Comparison of ENCODE assay signal across 20 cellular contexts in genomic region chr5:22901885-22902284, GRCh38. TPM values are rescaled to one million over a fixed set of nuclear protein-coding genes. Genes with fewer than 3 reads are reported as not detected.
DNase-seq lines count a peak whose midpoint lies in the region; ATAC-seq and TF ChIP-seq lines count a peak whose summit lies in the region.
"Had no signal": no experiment of that assay in that cellular context is flagged by ENCODE, and none has a peak within 500 bp of the region (broad histone marks: within the 10 kb centered on the region; RNA-seq: fewer than 3 reads in every experiment).

No MANE protein-coding gene starts in this region.

- no peak overlapping the region for H3K4me3 ChIP-seq in RWPE2 (ENCODE audit: severe bottlenecking)
- no peak overlapping the region for H3K4me3 ChIP-seq in gastroesophageal sphincter
- H3K4me3 ChIP-seq in neuronal stem cell (ENCODE audit: low read length in 2 of 2) = no peak overlapping the region
- H3K4me3 ChIP-seq in transverse colon = no peak overlapping the region
- H3K4me3 ChIP-seq: HAP-1 had no signal

- no peaks in the 10 kb centered on the region for H3K79me1 ChIP-seq in neuronal stem cell (ENCODE audit: low read depth, low read length)

- H2AFZ ChIP-seq in neuronal stem cell (ENCODE audit: low read length) = peak overlapping the region; percentile 11

- peak overlapping the region; percentile 43 for H4K8ac ChIP-seq in neuronal stem cell (ENCODE audit: low read depth, low read length)

- H2BK12ac ChIP-seq in neuronal stem cell (ENCODE audit: low read length) = peak overlapping the region; percentile 0

- no peaks in the 10 kb centered on the region for H3K9me3 Mint-ChIP-seq in stimulated activated memory B cell treated with anti-CD40 and anti-IgM and Interleukin-4, amounts not matched to agents 10 μg/mL and 1 μg/mL and 100 μg/mL, for 72 hours
- peaks cover 4% of the 10 kb centered on the region for H3K9me3 Mint-ChIP-seq in activated T-helper 17 cell treated with anti-CD3 and anti-CD28 coated beads, Interleukin-2, amount 50 U/mL, for 72 hours

- DNase-seq in RWPE2 (ENCODE audit: low spot score) (peak; percentile 41), neuronal stem cell (ENCODE audit: low spot score) (no peak), GF-D8 (lab: John Stamatoyannopoulos, UW) (no peak), transverse colon (no peak)
- DNase-seq: BE2C; C1 segment of cervical spinal cord; CD4-positive, CD25-positive, alpha-beta regulatory T cell; CD8-positive, alpha-beta memory T cell; COR-L47; DMS 273 treated with DMSO at 0.1 percent for 48 hours; DMS53; DND-41; EL had no signal

- H2AK5ac ChIP-seq in neuronal stem cell (ENCODE audit: low read depth, low read length) = no peak overlapping the region

- H2BK15ac ChIP-seq in neuronal stem cell (ENCODE audit: low read length) = no peak overlapping the region

- H3K23ac ChIP-seq in neuronal stem cell (ENCODE audit: low read depth, low read length, poor library complexity) = no peak overlapping the region

- no peak overlapping the region for H3K27ac ChIP-seq in RWPE2 (ENCODE audit: poor library complexity, severe bottlenecking)
- H3K27ac ChIP-seq in gastroesophageal sphincter = no peak overlapping the region
- no peak overlapping the region for H3K27ac ChIP-seq in neuronal stem cell (replicated peaks; ENCODE audit: low read length)
- no peak overlapping the region for H3K27ac ChIP-seq in transverse colon

- no peak overlapping the region for H3K27ac Mint-ChIP-seq in stimulated activated memory B cell treated with anti-CD40 and anti-IgM and Interleukin-4, amounts not matched to agents 10 μg/mL and 1 μg/mL and 100 μg/mL, for 72 hours
- no peak overlapping the region for H3K27ac Mint-ChIP-seq in activated T-helper 17 cell treated with anti-CD3 and anti-CD28 coated beads, Interleukin-2, amount 50 U/mL, for 72 hours
- H3K27ac Mint-ChIP-seq: CD4-positive, CD25-positive, alpha-beta regulatory T cell; CD8-positive, alpha-beta memory T cell; IgD-negative memory B cell had no signal

- H3K4me3 Mint-ChIP-seq in stimulated activated memory B cell treated with anti-CD40 and anti-IgM and Interleukin-4, amounts not matched to agents 10 μg/mL and 1 μg/mL and 100 μg/mL, for 72 hours = no peak overlapping the region
- no peak overlapping the region for H3K4me3 Mint-ChIP-seq in activated T-helper 17 cell treated with anti-CD3 and anti-CD28 coated beads, Interleukin-2, amount 50 U/mL, for 72 hours
- H3K4me3 Mint-ChIP-seq: CD4-positive, CD25-positive, alpha-beta regulatory T cell; CD8-positive, alpha-beta memory T cell; IgD-negative memory B cell had no signal

- no peaks in the 10 kb centered on the region for H3K36me3 ChIP-seq in RWPE2 (ENCODE audit: low read depth)
- H3K36me3 ChIP-seq in gastroesophageal sphincter = no peaks in the 10 kb centered on the region
- H3K36me3 ChIP-seq in neuronal stem cell (replicated peaks in 1 of 2; ENCODE audit: control insufficient read depth in 2 of 2, insufficient read depth in 2 of 2, low read length in 2 of 2) = no peaks in the 10 kb centered on the region
- no peaks in the 10 kb centered on the region for H3K36me3 ChIP-seq in transverse colon
- H3K36me3 ChIP-seq: BE2C, HAP-1 had no signal

- H3K4ac ChIP-seq in neuronal stem cell (ENCODE audit: low read length) = no peak overlapping the region

- no peak overlapping the region for H3K4me2 ChIP-seq in neuronal stem cell (ENCODE audit: insufficient read depth, low read length, poor library complexity, severe bottlenecking)

- H3K18ac ChIP-seq in neuronal stem cell (ENCODE audit: low read length) = no peak overlapping the region

- H3K36me3 Mint-ChIP-seq in stimulated activated memory B cell treated with anti-CD40 and anti-IgM and Interleukin-4, amounts not matched to agents 10 μg/mL and 1 μg/mL and 100 μg/mL, for 72 hours = no peaks in the 10 kb centered on the region
- no peaks in the 10 kb centered on the region for H3K36me3 Mint-ChIP-seq in activated T-helper 17 cell treated with anti-CD3 and anti-CD28 coated beads, Interleukin-2, amount 50 U/mL, for 72 hours (ENCODE audit: low read depth)
- H3K36me3 Mint-ChIP-seq: CD4-positive, CD25-positive, alpha-beta regulatory T cell; CD8-positive, alpha-beta memory T cell; IgD-negative memory B cell had no signal

- TF ChIP-seq CTCF in RWPE2 (IDR thresholded peaks at IDR 0.05; ENCODE audit: poor library complexity, severe bottlenecking) (no peak), gastroesophageal sphincter (IDR thresholded peaks at IDR 0.05) (no peak), transverse colon (IDR thresholded peaks at IDR 0.05) (no peak)

- H4K91ac ChIP-seq in neuronal stem cell (ENCODE audit: low read depth, low read length, poor library complexity) = no peak overlapping the region

- no peak overlapping the region for H2BK5ac ChIP-seq in neuronal stem cell (ENCODE audit: low read length)

- H3K27me3 ChIP-seq in RWPE2 (ENCODE audit: insufficient read depth, poor library complexity, severe bottlenecking) (no peaks in the 10 kb centered on the region), gastroesophageal sphincter (no peaks in the 10 kb centered on the region), neuronal stem cell (ENCODE audit: control insufficient read depth in 3 of 3, insufficient read depth in 3 of 3, low read depth in 1 of 3, low read length in 3 of 3) (no peaks in the 10 kb centered on the region), transverse colon (no peaks in the 10 kb centered on the region)
- H3K27me3 ChIP-seq: BE2C had no signal

- WGBS in gastroesophageal sphincter (ENCODE audit: low coverage in 1 of 2), 2 donors = 40% methylated on average over 1 of the region's 5 CpGs; no CpG with 5 or more reads in 1 of the 2 donors
- no CpG with 5 or more reads among the region's 5 CpGs for WGBS in neuronal stem cell (ENCODE audit: extremely low coverage in 2 of 2, insufficient read length in 2 of 2, insufficient replicate concordance in 1 of 2), 2 donors
- 57% methylated on average over 5 of the region's 5 CpGs; no CpG with 5 or more reads in 1 of the 2 donors for WGBS in transverse colon (ENCODE audit: low coverage in 1 of 2), 2 donors

- intact Hi-C loops in transverse colon (cut with DNase I; ENCODE audit: low total_unique reads) = no loop called here

- in situ Hi-C loops in transverse colon (cut with MboI; ENCODE audit: low pct_ligation_motif_present in 1 of 4, low pct_unique_long_range_greater_than_20kb in 1 of 4, low sequenced_read_pairs in 3 of 4) = no loop called here

- no peaks in the 10 kb centered on the region for H3K27me3 Mint-ChIP-seq in stimulated activated memory B cell treated with anti-CD40 and anti-IgM and Interleukin-4, amounts not matched to agents 10 μg/mL and 1 μg/mL and 100 μg/mL, for 72 hours
- H3K27me3 Mint-ChIP-seq in activated T-helper 17 cell treated with anti-CD3 and anti-CD28 coated beads, Interleukin-2, amount 50 U/mL, for 72 hours = no peaks in the 10 kb centered on the region
- H3K27me3 Mint-ChIP-seq: CD4-positive, CD25-positive, alpha-beta regulatory T cell; IgD-negative memory B cell had no signal

- no peak overlapping the region for H3K9ac ChIP-seq in neuronal stem cell (ENCODE audit: low read depth, low read length, poor library complexity)

- H3K4me1 ChIP-seq in RWPE2 (ENCODE audit: insufficient read depth, poor library complexity, severe bottlenecking) (no peaks in the 10 kb centered on the region), gastroesophageal sphincter (no peaks in the 10 kb centered on the region), neuronal stem cell (ENCODE audit: control insufficient read depth in 2 of 2, insufficient read depth in 1 of 2, low read depth in 1 of 2, low read length in 2 of 2) (no peaks in the 10 kb centered on the region), transverse colon (no peaks in the 10 kb centered on the region)
- H3K4me1 ChIP-seq: BE2C, HAP-1 had no signal

- H2BK120ac ChIP-seq in neuronal stem cell (ENCODE audit: low read depth, low read length) = peak overlapping the region; percentile 4

- no peak for TF ChIP-seq POLR2A in gastroesophageal sphincter (IDR thresholded peaks at IDR 0.05)
- no peak for TF ChIP-seq POLR2A in transverse colon (IDR thresholded peaks at IDR 0.05)

- peak overlapping the region; percentile 14 for H3K14ac ChIP-seq in neuronal stem cell (ENCODE audit: low read length)

- TF ChIP-seq EP300 in gastroesophageal sphincter (IDR thresholded peaks at IDR 0.05) (no peak), transverse colon (IDR thresholded peaks at IDR 0.05; ENCODE audit: low read depth) (no peak)

- ATAC-seq in RWPE2 (ENCODE audit: low read depth) (no peak), gastroesophageal sphincter (peak; percentile 19)
- ATAC-seq in stimulated activated memory B cell treated with anti-CD40 and anti-IgM and Interleukin-4, amounts not matched to agents 10 μg/mL and 1 μg/mL and 100 μg/mL, for 72 hours = peak; percentile 39
- ATAC-seq in activated T-helper 17 cell treated with anti-CD3 and anti-CD28 coated beads, Interleukin-2, amount 50 U/mL, for 72 hours (replicated peaks) = no peak
- ATAC-seq: HepG2 had no signal

- H3K4me1 Mint-ChIP-seq in stimulated activated memory B cell treated with anti-CD40 and anti-IgM and Interleukin-4, amounts not matched to agents 10 μg/mL and 1 μg/mL and 100 μg/mL, for 72 hours = no peaks in the 10 kb centered on the region
- H3K4me1 Mint-ChIP-seq in activated T-helper 17 cell treated with anti-CD3 and anti-CD28 coated beads, Interleukin-2, amount 50 U/mL, for 72 hours = no peaks in the 10 kb centered on the region
- H3K4me1 Mint-ChIP-seq: CD4-positive, CD25-positive, alpha-beta regulatory T cell; CD8-positive, alpha-beta memory T cell; IgD-negative memory B cell had no signal

- H3K9me3 ChIP-seq in RWPE2 (ENCODE audit: severe bottlenecking) (no peaks in the 10 kb centered on the region), gastroesophageal sphincter (no peaks in the 10 kb centered on the region), neuronal stem cell (replicated peaks in 1 of 2; ENCODE audit: control insufficient read depth in 2 of 2, insufficient read depth in 1 of 2, low read depth in 1 of 2, low read length in 2 of 2) (peaks cover 0 to 3% of the 10 kb centered on the region in 2 donors), transverse colon (no peaks in the 10 kb centered on the region)
- H3K9me3 ChIP-seq: BE2C, HAP-1 had no signal

RNA-seq across cellular contexts. Expression of gene CDH12, which starts 48.7 kb away (rescaled TPM):
- total RNA-seq in gastroesophageal sphincter (under 1 TPM in 1 of 4 donors, not detected in 3; 0.12 TPM), transverse colon (under 1 TPM in 1 of 4 donors, not detected in 3; 0.14 TPM)
- 0.04 TPM for polyA plus RNA-seq in neuronal stem cell (2013, experiment 1 of 2)
- polyA plus RNA-seq in neuronal stem cell (2013, experiment 2 of 2) = 0.03 TPM
- total RNA-seq in activated T-helper 17 cell treated with anti-CD3 and anti-CD28 coated beads, Interleukin-2, amount 50 U/mL, for 72 hours = not detected
- total RNA-seq: CD4-positive, CD25-positive, alpha-beta regulatory T cell; CD8-positive, alpha-beta memory T cell; G401; HepG2 had no signal
- polyA plus RNA-seq: CD4-positive, CD25-positive, alpha-beta regulatory T cell; CD8-positive, alpha-beta memory T cell; HepG2; IgD-negative memory B cell had no signal

Comparison
In these comparisons a context has a peak if more than half of its experiments do, and no peak if none do; other contexts are left out.
1. ATAC-seq: peak in gastroesophageal sphincter (single experiment) and stimulated activated memory B cell treated with anti-CD40 and anti-IgM and Interleukin-4, amounts not matched to agents 10 μg/mL and 1 μg/mL and 100 μg/mL, for 72 hours (single experiment); none in RWPE2 (single experiment) and activated T-helper 17 cell treated with anti-CD3 and anti-CD28 coated beads, Interleukin-2, amount 50 U/mL, for 72 hours (single experiment).